Comparison of ENCODE assay signal across 28 cellular contexts in the genomic region with DNA sequence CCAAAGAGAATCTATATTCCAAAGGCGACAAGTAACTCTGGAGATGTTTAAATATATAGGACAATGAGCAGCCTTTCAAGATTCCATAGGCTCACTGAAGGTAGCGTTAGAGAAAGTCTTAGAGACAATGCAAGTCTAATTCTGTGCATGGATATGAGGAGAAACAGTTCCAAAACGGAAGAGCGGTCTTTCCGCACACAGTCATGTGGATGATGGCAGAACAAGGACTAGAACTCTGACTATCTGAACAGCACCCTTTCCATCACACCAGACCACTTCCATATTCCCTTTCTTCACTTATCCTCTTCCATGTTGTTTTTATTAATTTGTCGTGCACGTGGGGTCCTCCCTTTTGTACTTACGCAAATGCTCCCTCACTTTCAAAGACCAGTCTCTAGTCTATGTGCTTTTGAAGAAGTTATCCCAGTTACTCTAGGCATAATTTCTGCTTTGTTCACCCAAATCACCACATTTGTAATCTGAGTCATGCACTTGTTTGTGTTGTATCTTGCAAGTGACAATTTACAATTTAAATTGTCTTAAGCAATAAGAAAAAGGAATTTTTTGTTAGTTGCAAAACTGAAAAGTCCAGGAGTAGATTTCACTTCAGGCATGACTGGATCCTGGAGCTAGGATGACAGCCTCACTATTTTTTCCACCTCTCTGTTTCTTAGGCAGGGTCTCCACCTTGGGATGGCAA.
"Had no signal": no experiment of that assay in that cellular context is flagged by ENCODE, and none has a peak within 500 bp of the region (broad histone marks: within the 10 kb centered on the region; RNA-seq: fewer than 3 reads in every experiment).

No MANE protein-coding gene starts in this region.

- H3K9ac ChIP-seq: KMS-11 had no signal

- H3K36me3 ChIP-seq: ascending aorta, SJCRH30 had no signal

- H3K4me3 ChIP-seq: ascending aorta, SJCRH30, SK-N-MC had no signal

- H3K27me3 ChIP-seq: ascending aorta had no signal

- H3K27ac ChIP-seq: ascending aorta, KMS-11, SJCRH30, SK-N-MC had no signal

- H3K4me2 ChIP-seq: KMS-11 had no signal

- H3K4me1 ChIP-seq: SJCRH30 had no signal

- H3K9me3 ChIP-seq: ascending aorta, SJCRH30 had no signal

- DNase-seq: activated CD4-positive, alpha-beta T cell treated with anti-CD3 and anti-CD28 coated beads, Interleukin-2, amount 10 ng/mL, durations not matched to agents 24 days and 14 days; activated CD4-positive, alpha-beta T cell treated with anti-CD3 and anti-CD28 coated beads, Interleukin-2, amount 50 U/mL, for 4 hours; activated CD8-positive, alpha-beta T cell treated with anti-CD3 and anti-CD28 coated beads for 36 hours; activated effector memory CD4-positive, alpha-beta T cell treated with anti-CD3 and anti-CD28 coated beads, Interleukin-2, amount 50 U/mL, for 16 hours; activated naive CD4-positive, alpha-beta T cell; activated naive CD4-positive, alpha-beta T cell treated with anti-CD3 and anti-CD28 coated beads, Interleukin-2, amount 50 U/mL, for 16 hours; activated naive CD8-positive, alpha-beta T cell treated with anti-CD3 and anti-CD28 coated beads for 36 hours; activated T-cell treated with anti-CD3 and anti-CD28 coated beads, Interleukin-2, amount 50 U/mL, for 1 hour; activated T-cell treated with anti-CD3 and anti-CD28 coated beads, Interleukin-2, amount 50 U/mL, for 72 hours; caudate nucleus; cerebellar nuclear complex; MM.1S; MV-4-11; NCI-H1092; NCI-H1436 treated with DMSO at 0.1 percent for 48 hours; NCI-H187; NCI-H2029 treated with DMSO at 0.1 percent for 48 hours; NCI-H2107; NCI-H2171; NCI-H510A; NCI-H526; NCI-H748 treated with DMSO at 0.1 percent for 48 hours; NK-92 treated with Interleukin-12 subunit alpha and Interleukin-12 subunit beta, amount 100 ng/mL, for 24 hours; SHP77; SJCRH30 had no signal
